In the genomic region with DNA sequence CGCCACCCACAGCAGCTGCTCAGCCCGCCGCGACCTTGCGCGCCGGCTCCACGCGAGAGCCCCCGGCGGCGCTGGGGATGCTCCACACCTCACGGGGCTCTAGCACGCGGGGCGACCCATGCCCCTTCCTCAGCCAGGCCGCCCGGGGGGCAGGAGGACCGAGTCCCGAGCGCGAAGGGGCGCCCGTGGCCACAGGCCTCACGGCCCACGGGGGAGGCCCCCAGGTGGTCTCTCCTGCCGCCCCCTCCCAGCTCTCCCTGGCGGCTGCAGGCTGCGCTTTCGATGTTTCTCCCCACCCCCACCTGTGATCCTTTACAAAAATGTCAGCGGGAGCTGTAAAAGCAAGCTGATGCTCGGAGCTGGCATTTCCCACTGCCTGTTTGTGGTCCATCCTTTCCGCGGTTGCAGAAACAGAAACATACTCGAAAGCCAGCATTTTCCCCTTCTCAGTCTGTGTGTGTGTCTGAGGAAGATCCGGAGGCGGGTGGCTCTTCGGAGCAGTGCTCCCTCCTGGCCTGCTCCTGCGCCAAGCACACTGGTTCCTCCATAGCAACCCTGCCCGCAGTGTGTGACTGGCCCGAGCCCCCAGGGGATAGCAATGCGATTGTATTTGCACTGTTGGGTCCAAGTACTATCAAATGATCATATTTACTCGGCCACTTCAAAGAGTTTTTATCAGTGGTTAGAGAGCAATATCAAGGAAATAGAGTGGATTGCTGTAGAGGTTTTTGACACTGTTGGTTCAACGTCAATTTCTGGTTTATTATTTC, we compare ENCODE assay signal across 8 cellular contexts. TPM values are rescaled to one million over a fixed set of nuclear protein-coding genes. Genes with fewer than 3 reads are reported as not detected.
A peak's percentile ranks its signal among the peaks of the same experiment; 100 is the strongest.
DNase-seq lines count a peak whose midpoint lies in the region; ATAC-seq and TF ChIP-seq lines count a peak whose summit lies in the region.

No MANE protein-coding gene starts in this region.

- ATAC-seq in HG03342 (IDR thresholded peaks at IDR 0.05; ENCODE audit: unreplicated experiment) (peak; percentile 3), T-helper 17 cell (no peak), HG03159 (IDR thresholded peaks at IDR 0.05; ENCODE audit: unreplicated experiment) (no peak), GM21786 (IDR thresholded peaks at IDR 0.05; ENCODE audit: unreplicated experiment) (no peak), HG03095 (IDR thresholded peaks at IDR 0.05; ENCODE audit: unreplicated experiment) (no peak)

- H3K27me3 Mint-ChIP-seq in T-helper 17 cell (peaks cover 51% of the 10 kb centered on the region), progenitor cell of endocrine pancreas (peaks cover 22% of the 10 kb centered on the region)

- H3K27ac Mint-ChIP-seq in T-helper 17 cell (no peak overlapping the region), progenitor cell of endocrine pancreas (peak overlapping the region; percentile 71)

- H3K4me1 Mint-ChIP-seq in T-helper 17 cell (peaks cover 13% of the 10 kb centered on the region), progenitor cell of endocrine pancreas (ENCODE audit: low read depth) (peaks cover 10% of the 10 kb centered on the region)

- TF ChIP-seq CTCF in fibroblast of villous mesenchyme (IDR thresholded peaks at IDR 0.05; ENCODE audit: insufficient read depth, low read depth, low read length) = no peak
- TF ChIP-seq CTCF in progenitor cell of endocrine pancreas (IDR thresholded peaks at IDR 0.05; ENCODE audit: unreplicated experiment) = no peak

- DNase-seq in DMS153 (lab: John Stamatoyannopoulos, UW) (peak; percentile 83), T-helper 17 cell (no peak), fibroblast of villous mesenchyme (ENCODE audit: low read depth) (no peak), progenitor cell of endocrine pancreas (ENCODE audit: low spot score, unreplicated experiment) (no peak)

- H3K36me3 Mint-ChIP-seq in T-helper 17 cell (ENCODE audit: low read depth) (peaks cover 4% of the 10 kb centered on the region), progenitor cell of endocrine pancreas (ENCODE audit: insufficient read depth) (no peaks in the 10 kb centered on the region)

- H3K9me3 Mint-ChIP-seq in progenitor cell of endocrine pancreas (ENCODE audit: low read depth) = no peaks in the 10 kb centered on the region

- H3K4me3 ChIP-seq in fibroblast of villous mesenchyme (ENCODE audit: low read depth, low read length) = peak overlapping the region; percentile 94

- H3K4me3 Mint-ChIP-seq in T-helper 17 cell = peak overlapping the region; percentile 89
- peak overlapping the region; percentile 78 for H3K4me3 Mint-ChIP-seq in progenitor cell of endocrine pancreas (ENCODE audit: low read depth)

- peaks cover 2% of the 10 kb centered on the region for H3K9me3 ChIP-seq in T-helper 17 cell (ENCODE audit: control insufficient read depth, low read length, poor library complexity, severe bottlenecking)

RNA-seq across cellular contexts. Expression of a gene that starts 2.1 kb away (rescaled TPM):
- not detected for total RNA-seq in T-helper 17 cell
- 12.1 and 66.0 TPM in 2 replicates for total RNA-seq in fibroblast of villous mesenchyme
- 5.1 and 6.6 TPM in 2 replicates for total RNA-seq in progenitor cell of endocrine pancreas
